10 cellular contexts compared by ENCODE assay signal in genomic region chr5:177299711-177300110, GRCh38. TPM values are rescaled to one million over a fixed set of nuclear protein-coding genes. Genes with fewer than 3 reads are reported as not detected.
DNase-seq lines count a peak whose midpoint lies in the region; ATAC-seq and TF ChIP-seq lines count a peak whose summit lies in the region.
"Had no signal": no experiment of that assay in that cellular context is flagged by ENCODE, and none has a peak within 500 bp of the region (broad histone marks: within the 10 kb centered on the region; RNA-seq: fewer than 3 reads in every experiment).

No MANE protein-coding gene starts in this region.

- WGBS in esophagus muscularis mucosa: 74% methylated on average over 9 of the region's 9 CpGs
- 93% methylated on average over 9 of the region's 9 CpGs for WGBS in smooth muscle cell (ENCODE audit: low lambda C conversion rate)

- H3K4me3 ChIP-seq in RWPE2 (ENCODE audit: severe bottlenecking): no peak overlapping the region
- no peak overlapping the region for H3K4me3 ChIP-seq in esophagus muscularis mucosa
- no peak overlapping the region for H3K4me3 ChIP-seq in smooth muscle cell
- H3K4me3 ChIP-seq: lung, testis had no signal

- DNase-seq in T-helper 1 cell: no peak
- no peak for DNase-seq in RWPE2 (ENCODE audit: low spot score)
- no peak for DNase-seq in esophagus muscularis mucosa (ENCODE audit: extremely low spot score)
- no peak for DNase-seq in smooth muscle cell (lab: John Stamatoyannopoulos, UW; ENCODE audit: unreplicated experiment)
- no peak for DNase-seq in SHP77 treated with DMSO at 0.1 percent for 48 hours (lab: John Stamatoyannopoulos, UW)
- no peak for DNase-seq in NCI-H187 treated with DMSO at 0.1 percent for 48 hours (lab: John Stamatoyannopoulos, UW)
- DNase-seq: testis had no signal

- no peak overlapping the region for H3K4me2 ChIP-seq in smooth muscle cell

- peak overlapping the region; percentile 75 for H3K27ac ChIP-seq in RWPE2 (ENCODE audit: poor library complexity, severe bottlenecking)
- H3K27ac ChIP-seq in esophagus muscularis mucosa (replicated peaks in 1 of 4): peak overlapping the region; percentile 62 to 90 (median 78)
- H3K27ac ChIP-seq in smooth muscle cell (ENCODE audit: low read depth): peak overlapping the region; percentile 96

- H3K79me2 ChIP-seq in smooth muscle cell (ENCODE audit: low read depth): peaks cover 19% of the 10 kb centered on the region

- H3K36me3 ChIP-seq in RWPE2 (ENCODE audit: low read depth) (peaks cover 37% of the 10 kb centered on the region), esophagus muscularis mucosa (peaks cover 12 to 25% (median 20%) of the 10 kb centered on the region in 4 donors), smooth muscle cell (ENCODE audit: low read depth) (no peaks in the 10 kb centered on the region)

- H3K4me1 ChIP-seq in RWPE2 (ENCODE audit: insufficient read depth, poor library complexity, severe bottlenecking) (peaks cover 28% of the 10 kb centered on the region), esophagus muscularis mucosa (peaks cover 48 to 56% (median 55%) of the 10 kb centered on the region in 4 donors), smooth muscle cell (ENCODE audit: low read depth) (peaks cover 9% of the 10 kb centered on the region)

- no peak for TF ChIP-seq CTCF in RWPE2 (IDR thresholded peaks at IDR 0.05; ENCODE audit: poor library complexity, severe bottlenecking)
- TF ChIP-seq CTCF in esophagus muscularis mucosa (IDR thresholded peaks at IDR 0.05): no peak
- no peak for TF ChIP-seq CTCF in smooth muscle cell (IDR thresholded peaks at IDR 0.05; ENCODE audit: borderline replicate concordance, insufficient read depth, poor library complexity, severe bottlenecking)

- no peak overlapping the region for H3K9ac ChIP-seq in smooth muscle cell (ENCODE audit: low read depth)

- peak overlapping the region; percentile 37 for H3K4me3 Mint-ChIP-seq in T-helper 1 cell treated with Interleukin-12 subunit alpha and Interleukin-12 subunit beta and Interleukin-4 antibody, amounts not matched to agents 30 μg/mL and 1 μg/mL, for 36 hours

- H3K9me3 Mint-ChIP-seq in T-helper 1 cell treated with Interleukin-12 subunit alpha and Interleukin-12 subunit beta and Interleukin-4 antibody, amounts not matched to agents 30 μg/mL and 1 μg/mL, for 36 hours: no peaks in the 10 kb centered on the region

- H3K27me3 Mint-ChIP-seq in T-helper 1 cell treated with Interleukin-12 subunit alpha and Interleukin-12 subunit beta and Interleukin-4 antibody, amounts not matched to agents 30 μg/mL and 1 μg/mL, for 36 hours (ENCODE audit: low read depth): no peaks in the 10 kb centered on the region

- no peak for TF ChIP-seq POLR2A in esophagus muscularis mucosa (IDR thresholded peaks at IDR 0.05; ENCODE audit: low read depth)

- H3K4me1 Mint-ChIP-seq in T-helper 1 cell treated with Interleukin-12 subunit alpha and Interleukin-12 subunit beta and Interleukin-4 antibody, amounts not matched to agents 30 μg/mL and 1 μg/mL, for 36 hours (ENCODE audit: low read depth): peaks cover 64% of the 10 kb centered on the region

- intact Hi-C loops in esophagus muscularis mucosa (cut with DNase I): loop anchor here (10.0 kb wide), 1 partner anchor 185 kb away; no protein-coding TSS in a partner anchor

- H3K27ac Mint-ChIP-seq in T-helper 1 cell treated with Interleukin-12 subunit alpha and Interleukin-12 subunit beta and Interleukin-4 antibody, amounts not matched to agents 30 μg/mL and 1 μg/mL, for 36 hours: peak overlapping the region; percentile 95

- no peaks in the 10 kb centered on the region for H3K9me3 ChIP-seq in RWPE2 (ENCODE audit: severe bottlenecking)
- H3K9me3 ChIP-seq in esophagus muscularis mucosa: no peaks in the 10 kb centered on the region
- no peaks in the 10 kb centered on the region for H3K9me3 ChIP-seq in smooth muscle cell (replicated peaks; ENCODE audit: low read depth)
- H3K9me3 ChIP-seq: testis had no signal

- peaks cover 18% of the 10 kb centered on the region for H4K20me1 ChIP-seq in smooth muscle cell (ENCODE audit: low read depth)

- H3F3A ChIP-seq in smooth muscle cell (ENCODE audit: low read depth): peaks cover 36% of the 10 kb centered on the region

- TF ChIP-seq EP300 in esophagus muscularis mucosa (IDR thresholded peaks at IDR 0.05): no peak

- no peak for ATAC-seq in RWPE2 (ENCODE audit: low read depth)
- ATAC-seq in HG03457 (IDR thresholded peaks at IDR 0.05; ENCODE audit: unreplicated experiment): no peak

- no peak overlapping the region for H2AFZ ChIP-seq in smooth muscle cell (ENCODE audit: low read depth)

- H3K27me3 ChIP-seq in RWPE2 (ENCODE audit: insufficient read depth, poor library complexity, severe bottlenecking) (no peaks in the 10 kb centered on the region), esophagus muscularis mucosa (no peaks in the 10 kb centered on the region), smooth muscle cell (ENCODE audit: low read depth) (no peaks in the 10 kb centered on the region)
- H3K27me3 ChIP-seq: testis had no signal

- H3K36me3 Mint-ChIP-seq in T-helper 1 cell treated with Interleukin-12 subunit alpha and Interleukin-12 subunit beta and Interleukin-4 antibody, amounts not matched to agents 30 μg/mL and 1 μg/mL, for 36 hours (ENCODE audit: low read depth): peaks cover 42% of the 10 kb centered on the region

RNA-seq across cellular contexts. Expression of gene RAB24, which starts 3.8 kb away (rescaled TPM):
- total RNA-seq in esophagus muscularis mucosa: 10 to 100 TPM; 20.0 to 35.4 (median 31.1) TPM
- total RNA-seq in smooth muscle cell: 15.3 and 41.8 TPM in 2 replicates
- polyA plus RNA-seq in smooth muscle cell: 46.4 and 49.5 TPM in 2 replicates

RNA-seq across cellular contexts. Expression of gene PRELID1, which starts 3.9 kb away (rescaled TPM):
- total RNA-seq in esophagus muscularis mucosa: 10 to 100 TPM; 80.6 to 93.6 (median 88.2) TPM
- total RNA-seq in smooth muscle cell: 132 and 197 TPM in 2 replicates
- polyA plus RNA-seq in smooth muscle cell: 264 and 268 TPM in 2 replicates

RNA-seq across cellular contexts. Expression of gene MXD3, which starts 12.0 kb away (rescaled TPM):
- total RNA-seq in esophagus muscularis mucosa (10 to 100 TPM in 1 of 4 donors, 1 to 10 TPM in 3; 2.5 to 11.2 (median 7.9) TPM), smooth muscle cell (8.6 and 16.9 TPM in 2 replicates)
- 14.9 and 15.6 TPM in 2 replicates for polyA plus RNA-seq in smooth muscle cell

RNA-seq across cellular contexts. Expression of gene LMAN2, which starts 51.8 kb away (rescaled TPM):
- total RNA-seq in esophagus muscularis mucosa: 100 to 1,000 TPM in 3 of 4 donors, 10 to 100 TPM in 1; 95.1 to 168 (median 128) TPM
- 178 and 241 TPM in 2 replicates for total RNA-seq in smooth muscle cell
- polyA plus RNA-seq in smooth muscle cell: 236 and 253 TPM in 2 replicates

RNA-seq across cellular contexts. Expression of gene RGS14, which starts 58.0 kb away (rescaled TPM):
- 10 to 100 TPM in 2 of 4 donors, 1 to 10 TPM in 2; 3.7 to 18.3 (median 11.9) TPM for total RNA-seq in esophagus muscularis mucosa
- 6.0 and 38.5 TPM in 2 replicates for total RNA-seq in smooth muscle cell
- polyA plus RNA-seq in smooth muscle cell: 23.3 and 23.8 TPM in 2 replicates
